In the genomic region with DNA sequence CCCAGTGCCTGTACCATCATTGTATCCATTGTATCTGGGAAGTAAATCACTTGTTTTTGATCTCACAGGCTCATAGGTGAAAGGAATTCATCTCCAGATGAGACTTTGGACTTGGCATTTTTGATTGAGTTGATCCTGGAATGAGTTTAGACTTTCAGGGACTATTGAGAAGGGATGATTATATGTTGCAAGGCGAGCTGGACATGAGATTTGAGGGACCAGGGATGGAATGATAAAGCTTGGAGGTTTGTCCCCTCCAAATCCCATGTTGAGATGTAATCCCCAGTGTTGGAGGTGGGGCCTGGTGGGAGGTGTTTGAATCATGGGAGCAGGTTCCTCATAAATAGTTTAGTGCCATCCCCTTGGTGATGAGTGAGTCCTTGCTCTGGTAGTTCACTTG, we compare ENCODE assay signal across 4 cellular contexts. TPM values are rescaled to one million over a fixed set of nuclear protein-coding genes. Genes with fewer than 3 reads are reported as not detected.
"Had no signal": no experiment of that assay in that cellular context is flagged by ENCODE, and none has a peak within 500 bp of the region (broad histone marks: within the 10 kb centered on the region; RNA-seq: fewer than 3 reads in every experiment).

No MANE protein-coding gene starts in this region.

RNA-seq across cellular contexts. Expression of gene ZDHHC11B, which starts 10.4 kb away (rescaled TPM):
- total RNA-seq: activated naive CD4-positive, alpha-beta T cell treated with anti-CD3 and anti-CD28 coated beads for 36 hours; activated naive CD8-positive, alpha-beta T cell treated with anti-CD3 and anti-CD28 coated beads for 36 hours; activated T-helper 1 cell treated with anti-CD3 and anti-CD28 coated beads, Interleukin-12 subunit alpha, Interleukin-12 subunit beta, Interleukin-2, Interleukin-4 antibody, amounts not matched to agents 30 ng/mL and 10 ng/mL and 1 ng/mL, durations not matched to agents 14 hours and 24 hours and 36 hours had no signal

RNA-seq across cellular contexts. Expression of gene ZDHHC11, which starts 55.8 kb away (rescaled TPM):
- total RNA-seq: ascending aorta had no signal
